In the genomic region with DNA sequence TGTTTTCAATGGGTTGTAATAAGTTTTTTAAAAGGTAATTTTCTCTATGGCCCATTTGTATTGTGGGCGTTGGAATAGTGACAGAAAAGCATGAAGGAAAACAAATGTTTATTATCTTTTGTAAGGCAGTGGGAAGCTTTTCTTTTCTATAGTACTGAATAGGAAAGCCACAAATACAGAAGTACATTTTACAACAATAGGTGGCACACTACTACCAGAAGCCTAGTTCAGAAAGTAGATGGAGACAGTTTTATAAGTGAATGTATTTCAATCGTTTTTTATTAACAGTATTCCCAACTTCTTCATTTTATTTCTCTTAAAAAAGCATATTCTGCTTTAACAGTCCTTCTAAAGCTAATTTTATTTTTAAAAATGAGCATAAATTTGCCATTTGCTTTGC, we compare ENCODE assay signal across 9 cellular contexts.
DNase-seq lines count a peak whose midpoint lies in the region; ATAC-seq, FAIRE-seq and TF ChIP-seq lines count a peak whose summit lies in the region.
"Had no signal": no experiment of that assay in that cellular context is flagged by ENCODE, and none has a peak within 500 bp of the region (broad histone marks: within the 10 kb centered on the region; RNA-seq: fewer than 3 reads in every experiment).

No MANE protein-coding gene starts in this region.

- no peak for FAIRE-seq in urothelium cell line (lab: Jason Lieb, UNC)
- FAIRE-seq: colon had no signal

- peaks cover 50% of the 10 kb centered on the region for H3K4me1 Mint-ChIP-seq in brain

- no peak for ATAC-seq in GM21515 (IDR thresholded peaks at IDR 0.05; ENCODE audit: unreplicated experiment)

- peaks cover 0 to 6% (median 0%) of the 10 kb centered on the region in 5 experiments for H3K9me3 Mint-ChIP-seq in brain

- H3K27me3 Mint-ChIP-seq in brain: no peaks in the 10 kb centered on the region

- DNase-seq in ELR (ENCODE audit: low read depth): peak; percentile 31
- DNase-seq in MV-4-11 (lab: John Stamatoyannopoulos, UW): peak; percentile 2
- DNase-seq in lung microvascular endothelial cell (ENCODE audit: low read depth in 2 of 2): peak; percentile 47 to 63
- DNase-seq in nucleus accumbens (lab: John Stamatoyannopoulos, UW): no peak
- DNase-seq in urothelium cell line (ENCODE audit: low spot score): no peak
- no peak for DNase-seq in amniotic stem cell (lab: John Stamatoyannopoulos, UW)

- TF ChIP-seq CTCF in brain (conservative IDR thresholded peaks at IDR 0.05): peak; percentile 64 to 71

- H3K4me3 Mint-ChIP-seq in brain: no peak overlapping the region

- no peaks in the 10 kb centered on the region for H3K36me3 Mint-ChIP-seq in brain

- peak overlapping the region in 2 of 5 experiments; percentile 6 to 54 for H3K27ac Mint-ChIP-seq in brain

Comparison
In these comparisons a context has a peak if more than half of its experiments do, and no peak if none do; other contexts are left out.
1. DNase-seq: peak in ELR (single experiment), MV-4-11 (single experiment) and lung microvascular endothelial cell (2 of 2); none in nucleus accumbens (0 of 56), urothelium cell line (single experiment) and amniotic stem cell (single experiment).